Comparison of ENCODE assay signal across 29 cellular contexts in the genomic region with DNA sequence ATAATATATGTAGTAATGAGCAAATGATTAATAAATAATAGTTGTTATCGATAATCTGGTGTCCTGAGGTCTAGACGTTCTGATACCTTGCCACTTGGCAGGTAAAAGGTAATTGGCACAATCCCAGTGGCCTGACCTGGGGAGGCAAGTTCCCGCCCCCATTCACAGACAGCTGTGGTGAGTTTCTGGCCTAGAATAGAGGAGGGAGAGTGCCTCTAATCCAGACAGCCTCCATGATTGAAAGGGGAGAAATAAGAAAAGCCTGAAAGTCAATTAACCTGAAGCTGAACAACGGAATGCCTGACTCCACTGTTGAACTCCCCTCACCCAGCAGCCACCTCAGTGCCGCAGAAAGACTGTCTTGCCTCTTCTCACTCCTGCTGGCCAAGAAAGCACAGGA. TPM values are rescaled to one million over a fixed set of nuclear protein-coding genes. Genes with fewer than 3 reads are reported as not detected.
DNase-seq lines count a peak whose midpoint lies in the region; ATAC-seq, FAIRE-seq and TF ChIP-seq lines count a peak whose summit lies in the region.
"Had no signal": no experiment of that assay in that cellular context is flagged by ENCODE, and none has a peak within 500 bp of the region (broad histone marks: within the 10 kb centered on the region; RNA-seq: fewer than 3 reads in every experiment).

No MANE protein-coding gene starts in this region.

- no peak for TF ChIP-seq CTCF in K562 (IDR thresholded peaks at IDR 0.05 in 2 of 3, conservative IDR thresholded peaks at IDR 0.05 in 1 of 3; ENCODE audit: insufficient read depth in 2 of 3, low read depth in 1 of 3, low read length in 3 of 3)

- no TSS peak for BruUV-seq in K562 (replicated peaks; lab: Mats Ljungman, UMichigan)

- no peak; the same call in 2 of the 3 replicates for ATAC-seq in K562
- ATAC-seq in GM19397 (IDR thresholded peaks at IDR 0.05; ENCODE audit: unreplicated experiment), result no peak

- CTCF ChIA-PET in K562 (lab: Yijun Ruan, JAX; ENCODE audit: low intra/inter-chr PET ratio), result no interaction called here

- H3K4me1 ChIP-seq in K562 (replicated peaks in 1 of 2; ENCODE audit: control insufficient read depth in 2 of 2, insufficient read depth in 2 of 2, low read length in 2 of 2), result no peaks in the 10 kb centered on the region
- H3K4me1 ChIP-seq: BE2C, HAP-1, Peyer's patch had no signal

- peak overlapping the region; percentile 49 for H2AFZ ChIP-seq in K562 (ENCODE audit: low read depth, low read length)

- TF ChIP-seq RAD21 in K562 (CRISPR knock-in tag; conservative IDR thresholded peaks at IDR 0.05 in 1 of 2, IDR thresholded peaks at IDR 0.05 in 1 of 2), result no peak

- intact Hi-C loops in K562 (cut with micrococcal nuclease) (no loop called here), posterior vena cava (cut with DNase I) (no loop called here)

- no peak for TF ChIP-seq EP300 in K562 (IDR thresholded peaks at IDR 0.05; ENCODE audit: low read length)

- DNase-seq in NCI-H2196 (lab: John Stamatoyannopoulos, UW; ENCODE audit: unreplicated experiment) (peak; percentile 19), NCI-H2196 treated with DMSO at 0.1 percent for 48 hours (lab: John Stamatoyannopoulos, UW; ENCODE audit: unreplicated experiment) (no peak), NCI-H774 (lab: John Stamatoyannopoulos, UW) (peak; percentile 10), K562 (ENCODE audit: extremely low read depth in 1 of 4, low spot score in 3 of 4) (no peak), posterior vena cava (ENCODE audit: low spot score) (no peak)
- no peak for DNase-seq in activated effector memory CD4-positive, alpha-beta T cell treated with Interleukin-2 at 50 U/mL for 16 hours
- DNase-seq: 8988T; ACHN; BE2C; CD8-positive, alpha-beta memory T cell; DMS 273 treated with DMSO at 0.1 percent for 48 hours; DND-41; HFFc6; KBM-7; NCI-H1105 treated with DMSO at 0.1 percent for 48 hours; NCI-H146; NCI-H1930; NCI-H2227 treated with DMSO at 0.1 percent for 48 hours; NCI-H526 treated with DMSO at 0.1 percent for 48 hours; Peyer's patch; SIG-M5; SW 1271 had no signal

- no peaks in the 10 kb centered on the region for H3K36me3 ChIP-seq in K562 (ENCODE audit: control insufficient read depth, insufficient read depth, low read length)
- H3K36me3 ChIP-seq: BE2C, HAP-1, Peyer's patch had no signal

- no peak overlapping the region for H3K9ac ChIP-seq in K562 (ENCODE audit: insufficient read depth in 1 of 2, low read depth in 2 of 2, low read length in 2 of 2)

- no peak overlapping the region for H3K4me2 ChIP-seq in K562 (ENCODE audit: insufficient read depth, low read length)

- no peaks in the 10 kb centered on the region for H3K27me3 ChIP-seq in K562 (ENCODE audit: control insufficient read depth in 2 of 2, insufficient read depth in 2 of 2, low read length in 2 of 2)
- H3K27me3 ChIP-seq: Peyer's patch had no signal

- H3K27ac ChIP-seq in K562 (ENCODE audit: extremely low read depth, low read depth, low read length), result no peak overlapping the region
- H3K27ac ChIP-seq: Peyer's patch, SK-N-MC had no signal

- H4K20me1 ChIP-seq in K562 (replicated peaks; ENCODE audit: control insufficient read depth, insufficient read depth, low read length), result no peaks in the 10 kb centered on the region

- H3K9me3 ChIP-seq in K562 (replicated peaks; ENCODE audit: control insufficient read depth, insufficient read depth, low read depth, low read length), result no peaks in the 10 kb centered on the region
- H3K9me3 ChIP-seq: BE2C, Peyer's patch had no signal

- no peak for TF ChIP-seq POLR2A in K562 (conservative IDR thresholded peaks at IDR 0.05)

- H3K9me1 ChIP-seq in K562 (ENCODE audit: control insufficient read depth, insufficient read depth, low read length), result no peaks in the 10 kb centered on the region

- POLR2A ChIA-PET in K562 (lab: Yijun Ruan, JAX), result no interaction called here

- in situ Hi-C loops in K562 (cut with MboI), result no loop called here

- H3K79me2 ChIP-seq in K562 (ENCODE audit: control insufficient read depth, insufficient read depth, low read length), result no peaks in the 10 kb centered on the region

- 13% methylated on average over 5 of the region's 5 CpGs for WGBS in K562 (ENCODE audit: insufficient coverage, low coverage, missing lambda C conversion rate)

- FAIRE-seq in K562 (lab: Jason Lieb, UNC), result no peak
- FAIRE-seq: GM18507, HTR-8/SVneo had no signal

- H3K4me3 ChIP-seq in K562, result no peak overlapping the region
- H3K4me3 ChIP-seq: HAP-1, Peyer's patch, SK-N-MC had no signal

TF ChIP-seq in K562, 482 proteins besides CTCF, POLR2A, EP300 and RAD21 (continues in another document):
- TF ChIP-seq ZNF354B (CRISPR knock-in tag; IDR thresholded peaks at IDR 0.05) (no peak), NR4A1 (CRISPR knock-in tag; IDR thresholded peaks at IDR 0.05) (no peak), NR4A1 (tag; IDR thresholded peaks at IDR 0.05) (no peak), EZH2 (IDR thresholded peaks at IDR 0.05; ENCODE audit: borderline replicate concordance, low read depth, low read length) (no peak)
- TF ChIP-seq, protein P1, sequence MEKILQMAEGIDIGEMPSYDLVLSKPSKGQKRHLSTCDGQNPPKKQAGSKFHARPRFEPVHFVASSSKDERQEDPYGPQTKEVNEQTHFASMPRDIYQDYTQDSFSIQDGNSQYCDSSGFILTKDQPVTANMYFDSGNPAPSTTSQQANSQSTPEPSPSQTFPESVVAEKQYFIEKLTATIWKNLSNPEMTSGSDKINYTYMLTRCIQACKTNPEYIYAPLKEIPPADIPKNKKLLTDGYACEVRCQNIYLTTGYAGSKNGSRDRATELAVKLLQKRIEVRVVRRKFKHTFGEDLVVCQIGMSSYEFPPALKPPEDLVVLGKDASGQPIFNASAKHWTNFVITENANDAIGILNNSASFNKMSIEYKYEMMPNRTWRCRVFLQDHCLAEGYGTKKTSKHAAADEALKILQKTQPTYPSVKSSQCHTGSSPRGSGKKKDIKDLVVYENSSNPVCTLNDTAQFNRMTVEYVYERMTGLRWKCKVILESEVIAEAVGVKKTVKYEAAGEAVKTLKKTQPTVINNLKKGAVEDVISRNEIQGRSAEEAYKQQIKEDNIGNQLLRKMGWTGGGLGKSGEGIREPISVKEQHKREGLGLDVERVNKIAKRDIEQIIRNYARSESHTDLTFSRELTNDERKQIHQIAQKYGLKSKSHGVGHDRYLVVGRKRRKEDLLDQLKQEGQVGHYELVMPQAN (IDR thresholded peaks at IDR 0.05; ENCODE audit: borderline replicate concordance), result no peak
- TF ChIP-seq, protein P2, sequence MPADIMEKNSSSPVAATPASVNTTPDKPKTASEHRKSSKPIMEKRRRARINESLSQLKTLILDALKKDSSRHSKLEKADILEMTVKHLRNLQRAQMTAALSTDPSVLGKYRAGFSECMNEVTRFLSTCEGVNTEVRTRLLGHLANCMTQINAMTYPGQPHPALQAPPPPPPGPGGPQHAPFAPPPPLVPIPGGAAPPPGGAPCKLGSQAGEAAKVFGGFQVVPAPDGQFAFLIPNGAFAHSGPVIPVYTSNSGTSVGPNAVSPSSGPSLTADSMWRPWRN (IDR thresholded peaks at IDR 0.05; ENCODE audit: low read depth), result no peak

RNA-seq across cellular contexts. Expression of gene SV2B, which starts 38.1 kb away (rescaled TPM):
- 0.05 TPM in 1 of 2 replicates, not detected in the other for total RNA-seq in K562 (2011; cell fraction: chromatin; rRNA removed; ENCODE audit: low replicate concordance)
- not detected in 2 replicates for total RNA-seq in K562 (2011; cell fraction: nucleolus; rRNA removed)
- under 0.01 TPM in 1 of 2 replicates, not detected in the other for total RNA-seq in K562 (2011; cell fraction: nucleoplasm; rRNA removed)
- 0.05 and 0.12 TPM in 2 replicates for total RNA-seq in K562 (2014; rRNA removed)
- 0.18 and 0.19 TPM in 2 replicates for total RNA-seq in K562 (2014; rRNA removed; fragmentation: Illumina TruSeq; extraction: Trizol)
- 0.23 and 0.25 TPM in 2 replicates for total RNA-seq in K562 (2015; rRNA removed; fragmentation: Illumina TruSeq; extraction: Trizol)
- 0.11 and 0.18 TPM in 2 replicates for total RNA-seq in K562 (2021)
- polyA plus RNA-seq in K562 (2011; rRNA removed), result 0.01 TPM in 1 of 2 replicates, not detected in the other
- polyA plus RNA-seq in K562 (2011; cell fraction: cytosol; rRNA removed), result not detected in 2 replicates
- not detected in 2 replicates for polyA plus RNA-seq in K562 (2011; cell fraction: nucleus; rRNA removed)
- polyA plus RNA-seq in K562 (2012), result 0.22 and 0.54 TPM in 2 replicates
- 0.12 and 0.13 TPM in 2 replicates for polyA plus RNA-seq in K562 (2014; fragmentation: Illumina TruSeq; extraction: Trizol)
- polyA plus RNA-seq in K562 (2014; fragmentation: Nextera tagmentation; extraction: Ambion mirVana), result under 1 TPM; 0.11 to 0.15 TPM
- 0.08 and 0.11 TPM in 2 replicates for polyA plus RNA-seq in K562 (2014; rRNA removed)
- polyA minus RNA-seq in K562 (2011; rRNA and poly(A)+ RNA removed), result 0.07 TPM in 1 of 2 replicates, not detected in the other
- polyA minus RNA-seq in K562 (2011; cell fraction: cytosol; rRNA and poly(A)+ RNA removed), result not detected in 2 replicates
- not detected in 2 replicates for polyA minus RNA-seq in K562 (2011; cell fraction: nucleus; rRNA and poly(A)+ RNA removed)
- total RNA-seq in posterior vena cava, result 1 to 10 TPM; 2.9 to 3.4 TPM
- total RNA-seq: HFFc6, LHCN-M2 had no signal
- polyA plus RNA-seq: CD14-positive monocyte; CD8-positive, alpha-beta memory T cell had no signal

RNA-seq across cellular contexts. Expression of gene VPS33B, which starts 39.6 kb away (rescaled TPM):
- 35.4 and 57.8 TPM in 2 replicates for total RNA-seq in K562 (2011; cell fraction: chromatin; rRNA removed; ENCODE audit: low replicate concordance)
- 34.5 and 42.0 TPM in 2 replicates for total RNA-seq in K562 (2011; cell fraction: nucleolus; rRNA removed)
- total RNA-seq in K562 (2011; cell fraction: nucleoplasm; rRNA removed), result 28.3 and 30.4 TPM in 2 replicates
- total RNA-seq in K562 (2014; rRNA removed) (9.4 and 10.2 TPM in 2 replicates), K562 (2014; rRNA removed; fragmentation: Illumina TruSeq; extraction: Trizol) (14.3 and 14.8 TPM in 2 replicates), K562 (2015; rRNA removed; fragmentation: Illumina TruSeq; extraction: Trizol) (13.0 and 13.5 TPM in 2 replicates), K562 (2021) (19.6 and 19.9 TPM in 2 replicates), posterior vena cava (10 to 100 TPM; 10.1 to 14.3 TPM)
- polyA plus RNA-seq in K562 (2011; rRNA removed) (25.5 and 28.0 TPM in 2 replicates), K562 (2014; fragmentation: Illumina TruSeq; extraction: Trizol) (12.4 and 16.3 TPM in 2 replicates), K562 (2014; fragmentation: Nextera tagmentation; extraction: Ambion mirVana) (10 to 100 TPM in 1 of 2 experiments, 1 to 10 TPM in 1; 9.8 to 10.7 TPM), K562 (2014; rRNA removed) (12.7 and 15.1 TPM in 2 replicates)
- polyA plus RNA-seq in K562 (2011; cell fraction: cytosol; rRNA removed), result 12.5 and 12.9 TPM in 2 replicates
- polyA plus RNA-seq in K562 (2011; cell fraction: nucleus; rRNA removed), result 34.8 and 45.4 TPM in 2 replicates
- 22.2 and 32.7 TPM in 2 replicates for polyA plus RNA-seq in K562 (2012)
- polyA minus RNA-seq in K562 (2011; rRNA and poly(A)+ RNA removed), result 13.7 and 22.8 TPM in 2 replicates
- polyA minus RNA-seq in K562 (2011; cell fraction: cytosol; rRNA and poly(A)+ RNA removed), result 4.2 and 20.6 TPM in 2 replicates
- 7.9 and 12.8 TPM in 2 replicates for polyA minus RNA-seq in K562 (2011; cell fraction: nucleus; rRNA and poly(A)+ RNA removed)

Comparison
In these comparisons a context has a peak if more than half of its experiments do, and no peak if none do; other contexts are left out.
1. DNase-seq: peak in NCI-H2196 (single experiment) and NCI-H774 (single experiment); none in NCI-H2196 treated with DMSO at 0.1 percent for 48 hours (single experiment), K562 (0 of 4), posterior vena cava (single experiment) and activated effector memory CD4-positive, alpha-beta T cell treated with Interleukin-2 at 50 U/mL for 16 hours (single experiment).